Comparison of ENCODE assay signal across 12 cellular contexts in the genomic region with DNA sequence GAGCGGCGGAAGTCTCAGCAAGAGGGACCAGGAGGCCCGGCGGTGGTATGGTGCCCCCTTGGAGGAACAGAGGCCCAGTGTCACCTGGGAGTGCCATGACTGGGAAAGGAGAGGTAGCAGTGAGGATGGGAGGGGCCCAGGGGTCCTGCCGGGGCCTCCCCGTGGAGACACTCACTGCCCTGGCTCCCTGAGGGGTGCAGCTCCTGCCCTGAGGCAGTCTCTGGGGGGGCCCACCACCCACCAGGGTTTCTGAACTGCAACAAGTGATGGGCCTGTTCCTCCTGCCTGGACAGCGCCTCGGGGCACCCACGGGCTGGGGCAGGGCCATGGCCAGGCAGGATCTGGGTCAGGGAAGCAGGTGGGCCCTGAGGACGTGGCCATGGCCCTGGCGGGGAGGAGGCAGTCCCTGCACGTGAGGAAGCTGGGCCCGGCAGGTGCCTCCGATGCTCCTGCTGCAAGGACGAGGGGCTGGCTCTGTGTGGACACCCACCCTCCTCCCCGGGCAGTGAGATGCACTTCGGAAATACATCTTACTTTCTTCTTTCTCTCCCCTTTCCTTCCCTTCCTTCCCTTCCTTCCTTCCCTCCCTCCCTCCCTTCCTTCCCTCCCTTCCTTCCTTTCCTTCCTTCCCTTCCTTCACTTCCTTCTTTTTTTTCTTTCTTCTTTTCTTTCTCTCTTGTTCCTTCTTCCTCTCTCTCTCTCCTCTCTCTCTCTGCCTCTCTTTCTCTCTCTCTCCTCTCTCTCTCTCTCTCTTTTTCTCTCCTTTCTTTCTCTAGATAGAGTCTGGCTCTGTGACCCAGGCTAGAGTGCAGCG.
"Had no signal": no experiment of that assay in that cellular context is flagged by ENCODE, and none has a peak within 500 bp of the region (broad histone marks: within the 10 kb centered on the region; RNA-seq: fewer than 3 reads in every experiment).

No MANE protein-coding gene starts in this region.

- H3K4me3 Mint-ChIP-seq: activated CD4-positive, alpha-beta memory T cell treated with anti-CD3 and anti-CD28 coated beads for 36 hours; activated T-cell treated with anti-CD3 and anti-CD28 coated beads, Interleukin-2, amount 50 U/mL, for 72 hours; endodermal cell; stimulated activated naive CD8-positive, alpha-beta T cell treated with anti-CD3 and anti-CD28 coated beads, Interleukin-15, Interleukin-2, amounts not matched to agents 100 ng/mL and 50 ng/mL, for 24 hours had no signal

- H3K27ac ChIP-seq: ascending aorta, heart right ventricle, upper lobe of right lung had no signal

- H3K27me3 ChIP-seq: ascending aorta, breast epithelium, upper lobe of right lung had no signal

- H3K36me3 ChIP-seq: ascending aorta, breast epithelium, heart right ventricle, upper lobe of right lung had no signal

- H3K27ac Mint-ChIP-seq: activated CD4-positive, alpha-beta memory T cell treated with anti-CD3 and anti-CD28 coated beads for 36 hours; activated T-cell treated with anti-CD3 and anti-CD28 coated beads, Interleukin-2, amount 50 U/mL, for 72 hours; endodermal cell; stimulated activated naive CD8-positive, alpha-beta T cell treated with anti-CD3 and anti-CD28 coated beads, Interleukin-15, Interleukin-2, amounts not matched to agents 100 ng/mL and 50 ng/mL, for 24 hours had no signal

- H3K4me3 ChIP-seq: ascending aorta, breast epithelium, heart right ventricle, upper lobe of right lung had no signal

- DNase-seq: activated CD4-positive, alpha-beta memory T cell treated with anti-CD3 and anti-CD28 coated beads for 36 hours; activated CD8-positive, alpha-beta memory T cell treated with anti-CD3 and anti-CD28 coated beads, Interleukin-2, amount 50 U/mL, for 48 hours; activated naive CD4-positive, alpha-beta T cell treated with Interleukin-2 at 50 U/mL for 16 hours; activated T-cell treated with anti-CD3 and anti-CD28 coated beads, Interleukin-2, amount 50 U/mL, for 72 hours; endodermal cell; heart right ventricle; stimulated activated CD4-positive, alpha-beta T cell treated with anti-CD3 and anti-CD28 coated beads, Interleukin-15, amount 100 ng/mL, for 24 hours; stimulated activated CD4-positive, alpha-beta T cell treated with anti-CD3 and anti-CD28 coated beads, Interleukin-4, amount 100 ng/mL, for 1 hour; upper lobe of right lung had no signal

- H3K9me3 Mint-ChIP-seq: activated CD4-positive, alpha-beta memory T cell treated with anti-CD3 and anti-CD28 coated beads for 36 hours; activated T-cell treated with anti-CD3 and anti-CD28 coated beads, Interleukin-2, amount 50 U/mL, for 72 hours; stimulated activated naive CD8-positive, alpha-beta T cell treated with anti-CD3 and anti-CD28 coated beads, Interleukin-15, Interleukin-2, amounts not matched to agents 100 ng/mL and 50 ng/mL, for 24 hours had no signal

- H3K36me3 Mint-ChIP-seq: activated CD4-positive, alpha-beta memory T cell treated with anti-CD3 and anti-CD28 coated beads for 36 hours had no signal

- ATAC-seq: heart right ventricle, upper lobe of right lung had no signal

- H3K27me3 Mint-ChIP-seq: activated CD4-positive, alpha-beta memory T cell treated with anti-CD3 and anti-CD28 coated beads for 36 hours had no signal

- H3K4me1 Mint-ChIP-seq: endodermal cell had no signal

- H3K9me3 ChIP-seq: ascending aorta, breast epithelium, upper lobe of right lung had no signal
